In genomic region chr16:22206013-22206846, GRCh38 we compare ENCODE assay signal across 8 cellular contexts. TPM values are rescaled to one million over a fixed set of nuclear protein-coding genes. Genes with fewer than 3 reads are reported as not detected.
A peak's percentile ranks its signal among the peaks of the same experiment; 100 is the strongest.
DNase-seq lines count a peak whose midpoint lies in the region; ATAC-seq, FAIRE-seq and TF ChIP-seq lines count a peak whose summit lies in the region.

Gene EEF2K, plus strand, starts transcription at chr16:22206278. Its CDS starts 19,452 bp downstream, at chr16:22225730.

- H3K9ac ChIP-seq in HUES48 (ENCODE audit: low read depth, low read length), result peak within 1 kb of the TSS; percentile 43
- peak within 1 kb of the TSS; percentile 74 for H3K9ac ChIP-seq in OCI-LY1 (ENCODE audit: low read length)

- H3K9me3 ChIP-seq in HUES48 (ENCODE audit: control insufficient read depth, insufficient read depth, low read length), result no peaks in the 10 kb centered on the region
- peaks cover 4% of the 10 kb centered on the region for H3K9me3 ChIP-seq in OCI-LY1 (ENCODE audit: low read length)

- peaks cover 4% of the 10 kb centered on the region; the same call in 1 of the 2 replicates for H3F3A ChIP-seq in OCI-LY1 (ENCODE audit: insufficient read depth, low read length)

- peak within 1 kb of the TSS; percentile 15 for H3K27ac ChIP-seq in HUES48 (ENCODE audit: low read depth, low read length)
- peak within 1 kb of the TSS; percentile 85 for H3K27ac ChIP-seq in OCI-LY1 (ENCODE audit: low read depth, low read length, poor library complexity, severe bottlenecking)

- H3K4me1 ChIP-seq in HUES48 (ENCODE audit: control insufficient read depth, insufficient read depth, low read length) (peaks cover 8% of the 10 kb centered on the region), OCI-LY1 (ENCODE audit: insufficient read depth, low read length, severe bottlenecking) (peaks cover 50% of the 10 kb centered on the region)

- H3K27me3 ChIP-seq in HUES48 (ENCODE audit: control insufficient read depth, insufficient read depth, low read length) (no peaks in the 10 kb centered on the region), OCI-LY1 (ENCODE audit: insufficient read depth, low read length) (no peaks in the 10 kb centered on the region)

- peak; percentile 80 for ATAC-seq in GM21390 (IDR thresholded peaks at IDR 0.05; ENCODE audit: unreplicated experiment)

- peak; percentile 65 for DNase-seq in D721Med (ENCODE audit: insufficient read length, low spot score)
- peak; percentile 85 for DNase-seq in activated T-cell treated with anti-CD3 and anti-CD28 coated beads for 24 hours (ENCODE audit: low read depth)
- DNase-seq in epithelial cell of esophagus (ENCODE audit: low read depth), result peak; percentile 94
- DNase-seq in mucosa of gallbladder (ENCODE audit: low spot score), result peak; percentile 94
- peak; percentile 86 for DNase-seq in stimulated activated CD8-positive, alpha-beta memory T cell treated with anti-CD3 and anti-CD28 coated beads, Interleukin-4, amount 100 ng/mL, for 48 hours

- H3K4me2 ChIP-seq in OCI-LY1 (ENCODE audit: low read length), result peak within 1 kb of the TSS; percentile 72

- no peaks in the 10 kb centered on the region for H3K36me3 ChIP-seq in HUES48 (ENCODE audit: control insufficient read depth, insufficient read depth, low read length)
- peaks cover 8% of the 10 kb centered on the region for H3K36me3 ChIP-seq in OCI-LY1 (ENCODE audit: insufficient read depth, low read length)

- H4K20me1 ChIP-seq in OCI-LY1 (ENCODE audit: insufficient read depth, low read length), result no peaks in the 10 kb centered on the region

- TF ChIP-seq CTCF in D721Med (IDR thresholded peaks at IDR 0.05; ENCODE audit: insufficient read depth, missing control alignments) (peak; percentile 64), OCI-LY1 (IDR thresholded peaks at IDR 0.05; ENCODE audit: low read length) (peak; percentile 72), epithelial cell of esophagus (IDR thresholded peaks at IDR 0.05; ENCODE audit: insufficient read depth, low read depth, low read length, missing control alignments) (peak; percentile 64)

- no peaks in the 10 kb centered on the region for H3K9me2 ChIP-seq in OCI-LY1 (ENCODE audit: low read depth, low read length)

- peak within 1 kb of the TSS; percentile 93 for H3K4me3 ChIP-seq in HUES48 (ENCODE audit: low read depth, low read length)
- peak within 1 kb of the TSS; percentile 74 for H3K4me3 ChIP-seq in OCI-LY1 (ENCODE audit: low read depth, low read length, poor library complexity, severe bottlenecking)
- peak within 1 kb of the TSS; percentile 79 for H3K4me3 ChIP-seq in epithelial cell of esophagus (ENCODE audit: low read length)

- no peak for FAIRE-seq in D721Med (lab: Jason Lieb, UNC)

- H2AFZ ChIP-seq in OCI-LY1 (ENCODE audit: low read length), result peak within 1 kb of the TSS; percentile 60

- H3K79me2 ChIP-seq in OCI-LY1 (ENCODE audit: insufficient read depth, low read length), result peaks cover 24% of the 10 kb centered on the region

RNA-seq across cellular contexts. Expression of gene EEF2K, which starts in this region (rescaled TPM):
- 30.2 TPM for total RNA-seq in mucosa of gallbladder

Comparison
In these comparisons a context has a peak if more than half of its experiments do, and no peak if none do; other contexts are left out.
1. Peak in every context shown above with its lines: DNase-seq, ATAC-seq, H3K4me3 ChIP-seq and H3K27ac ChIP-seq.